ENCODE assay signal across 8 cellular contexts in the genomic region with DNA sequence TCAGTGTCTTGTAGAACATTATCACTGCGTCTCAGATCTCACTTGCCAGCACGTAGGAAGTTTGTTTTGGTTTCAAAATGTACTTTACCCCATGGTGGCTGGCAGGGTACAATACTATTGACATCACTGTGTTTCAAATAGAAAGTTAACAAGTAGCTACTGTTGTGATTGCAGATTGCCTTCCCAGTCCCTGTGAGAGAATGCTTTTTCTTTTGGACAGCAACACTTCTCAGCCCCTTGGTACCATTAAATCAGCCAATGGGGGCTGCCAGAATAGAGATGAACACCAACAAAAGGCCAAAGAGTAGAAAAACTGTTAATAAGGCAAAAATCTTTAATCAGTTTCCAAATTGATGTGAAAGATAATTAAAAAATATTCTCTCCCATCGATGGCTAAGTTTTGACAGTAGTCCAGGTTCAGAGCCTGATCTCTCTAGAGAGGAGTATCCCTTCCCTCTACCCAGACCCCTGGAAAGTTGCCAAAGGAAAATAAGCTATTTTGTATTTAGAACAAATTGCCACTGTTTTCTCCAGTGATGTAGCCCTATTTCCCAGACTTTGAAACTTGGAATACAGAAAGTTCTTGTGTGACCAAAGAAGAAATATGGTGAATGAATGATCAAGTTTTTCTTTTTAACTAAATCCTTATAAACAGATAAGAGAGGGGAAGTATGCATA.
A peak's percentile ranks its signal among the peaks of the same experiment; 100 is the strongest.
DNase-seq lines count a peak whose midpoint lies in the region; ATAC-seq and TF ChIP-seq lines count a peak whose summit lies in the region.

No MANE protein-coding gene starts in this region.

- H3K4me3 ChIP-seq in cardiac fibroblast (replicated peaks in 1 of 2; ENCODE audit: low read depth in 2 of 2, low read length in 2 of 2) = peak overlapping the region in 1 of 2 donors; percentile 25

- peak; percentile 38 for DNase-seq in NCI-H1694 treated with DMSO at 0.1 percent for 48 hours (lab: John Stamatoyannopoulos, UW)
- no peak for DNase-seq in NCI-H1694 (lab: John Stamatoyannopoulos, UW)
- peak; percentile 54 to 63 for DNase-seq in cardiac fibroblast (ENCODE audit: low read depth in 2 of 2)
- peak; percentile 87 for DNase-seq in midbrain (lab: John Stamatoyannopoulos, UW)
- no peak for DNase-seq in NCI-H187 (lab: John Stamatoyannopoulos, UW)
- DNase-seq in NCI-H774 (lab: John Stamatoyannopoulos, UW) = no peak
- no peak for DNase-seq in GM19238 (ENCODE audit: insufficient read length, low spot score)

- peak; percentile 53 for ATAC-seq in HG03565 (IDR thresholded peaks at IDR 0.05; ENCODE audit: unreplicated experiment)

- TF ChIP-seq CTCF in cardiac fibroblast (IDR thresholded peaks at IDR 0.05; ENCODE audit: low read depth, low read length) = no peak

Comparison
In these comparisons a context has a peak if more than half of its experiments do, and no peak if none do; other contexts are left out.
1. DNase-seq: peak in NCI-H1694 treated with DMSO at 0.1 percent for 48 hours (single experiment), cardiac fibroblast (2 of 2) and midbrain (single experiment); none in NCI-H1694 (single experiment), NCI-H187 (0 of 2), NCI-H774 (single experiment) and GM19238 (single experiment).